In genomic region chr1:35790670-35791069, GRCh38 we compare ENCODE assay signal across 8 cellular contexts.
"Had no signal": no experiment of that assay in that cellular context is flagged by ENCODE, and none has a peak within 500 bp of the region (broad histone marks: within the 10 kb centered on the region; RNA-seq: fewer than 3 reads in every experiment).

No MANE protein-coding gene starts in this region.

- H3K27me3 Mint-ChIP-seq: IgD-negative memory B cell had no signal

- H3K4me1 Mint-ChIP-seq: GM23338, IgD-negative memory B cell had no signal

- H3K4me3 Mint-ChIP-seq: GM23338, H9, IgD-negative memory B cell had no signal

- H3K27ac Mint-ChIP-seq: GM23338, H9 had no signal

- ATAC-seq: GM23338 had no signal

- H3K4me3 ChIP-seq: GM23338 had no signal

- H3K36me3 Mint-ChIP-seq: IgD-negative memory B cell had no signal

- DNase-seq: H9, HCEC 1CT, KBM-7 had no signal

- H3K9me3 Mint-ChIP-seq: GM23338, H9, IgD-negative memory B cell had no signal

- FAIRE-seq: H1, H54, HTR-8/SVneo had no signal
